8 cellular contexts compared by ENCODE assay signal in genomic region chr10:100370561-100370975, GRCh38. TPM values are rescaled to one million over a fixed set of nuclear protein-coding genes. Genes with fewer than 3 reads are reported as not detected.
A peak's percentile ranks its signal among the peaks of the same experiment; 100 is the strongest.
DNase-seq lines count a peak whose midpoint lies in the region; ATAC-seq and TF ChIP-seq lines count a peak whose summit lies in the region.

No MANE protein-coding gene starts in this region.

- 50% methylated on average over 5 of the region's 5 CpGs for WGBS in smooth muscle cell (ENCODE audit: low lambda C conversion rate)

- ATAC-seq in HG03095 (IDR thresholded peaks at IDR 0.05; ENCODE audit: unreplicated experiment), result no peak
- ATAC-seq in HG02884 (IDR thresholded peaks at IDR 0.05; ENCODE audit: unreplicated experiment), result no peak

- H3F3A ChIP-seq in smooth muscle cell (ENCODE audit: low read depth), result peaks cover 43% of the 10 kb centered on the region

- intact Hi-C loops in A673 (cut with micrococcal nuclease; ENCODE audit: unreplicated experiment), result no loop called here

- H3K4me2 ChIP-seq in smooth muscle cell, result peak overlapping the region; percentile 81

- BruUV-seq in A673 (replicated peaks; lab: Mats Ljungman, UMichigan), result no TSS peak

- H4K20me1 ChIP-seq in smooth muscle cell (ENCODE audit: low read depth), result no peaks in the 10 kb centered on the region

- peak overlapping the region; percentile 1 for H2AFZ ChIP-seq in smooth muscle cell (ENCODE audit: low read depth)

- H3K4me3 ChIP-seq in A673 (ENCODE audit: low read depth, low read length, poor library complexity, severe bottlenecking) (no peak overlapping the region), fibroblast of the aortic adventitia (ENCODE audit: low read depth, low read length) (no peak overlapping the region), smooth muscle cell (no peak overlapping the region)

- H3K27ac ChIP-seq in A673 (ENCODE audit: low read depth, low read length, poor library complexity, severe bottlenecking) (peak overlapping the region; percentile 71), VCaP (peak overlapping the region; percentile 10; the same call in 1 of the 2 replicates), smooth muscle cell (ENCODE audit: low read depth) (peak overlapping the region; percentile 100)

- H3K9ac ChIP-seq in smooth muscle cell (ENCODE audit: low read depth), result peak overlapping the region; percentile 75

- no peak for DNase-seq in A673 (ENCODE audit: low spot score)
- peak; percentile 64 for DNase-seq in HT1080 (ENCODE audit: low read depth)
- peak; percentile 57 for DNase-seq in fibroblast of the aortic adventitia (ENCODE audit: low read depth)
- DNase-seq in smooth muscle cell (lab: John Stamatoyannopoulos, UW; ENCODE audit: unreplicated experiment), result no peak
- no peak for DNase-seq in HPDE6-E6E7 (ENCODE audit: extremely low spot score)

- H3K4me1 ChIP-seq in A673 (ENCODE audit: insufficient read depth, low read length, poor library complexity, severe bottlenecking) (peaks cover 33% of the 10 kb centered on the region), smooth muscle cell (ENCODE audit: low read depth) (peaks cover 39% of the 10 kb centered on the region)

- CTCF ChIA-PET in A673 (lab: Charles Lee), result no interaction called here

- POLR2A ChIA-PET in A673 (lab: Charles Lee; ENCODE audit: low non-redundant PET), result no interaction called here

- H3K79me2 ChIP-seq in smooth muscle cell (ENCODE audit: low read depth), result peaks cover 3% of the 10 kb centered on the region

- TF ChIP-seq CTCF in A673 (conservative IDR thresholded peaks at IDR 0.05; ENCODE audit: low read depth, low read length), result no peak
- no peak for TF ChIP-seq CTCF in VCaP (conservative IDR thresholded peaks at IDR 0.05)
- TF ChIP-seq CTCF in fibroblast of the aortic adventitia (IDR thresholded peaks at IDR 0.05; ENCODE audit: insufficient read depth, low read length), result no peak
- no peak for TF ChIP-seq CTCF in smooth muscle cell (IDR thresholded peaks at IDR 0.05; ENCODE audit: borderline replicate concordance, insufficient read depth, poor library complexity, severe bottlenecking)

- no peaks in the 10 kb centered on the region for H3K27me3 ChIP-seq in A673 (replicated peaks; ENCODE audit: insufficient read depth, low read depth, low read length, poor library complexity)
- no peaks in the 10 kb centered on the region for H3K27me3 ChIP-seq in smooth muscle cell (ENCODE audit: low read depth)

- H3K9me3 ChIP-seq in A673 (ENCODE audit: low read depth, low read length, poor library complexity, severe bottlenecking) (no peaks in the 10 kb centered on the region), smooth muscle cell (replicated peaks; ENCODE audit: low read depth) (no peaks in the 10 kb centered on the region)

- H3K36me3 ChIP-seq in A673 (ENCODE audit: insufficient read depth, low read length, poor library complexity, severe bottlenecking) (peaks cover 9% of the 10 kb centered on the region), smooth muscle cell (ENCODE audit: low read depth) (no peaks in the 10 kb centered on the region)

RNA-seq across cellular contexts. Expression of gene SCD, which starts 23.5 kb away (rescaled TPM):
- total RNA-seq in A673 (2021), result 519 and 559 TPM in 2 replicates
- 149 and 198 TPM in 2 replicates for total RNA-seq in HT1080 (2014; rRNA removed; shearing (Covaris generic))
- 182 and 229 TPM in 2 replicates for polyA plus RNA-seq in HT1080 (2015; cell fraction: cytosol; rRNA removed)
- 306 and 307 TPM in 2 replicates for polyA plus RNA-seq in HT1080 (2015; cell fraction: nucleus; rRNA removed)
- 99.9 and 283 TPM in 2 replicates for total RNA-seq in fibroblast of the aortic adventitia (ENCODE audit: low replicate concordance)
- 306 and 316 TPM in 2 replicates for total RNA-seq in smooth muscle cell
- polyA plus RNA-seq in smooth muscle cell, result 157 and 183 TPM in 2 replicates

RNA-seq across cellular contexts. Expression of gene PKD2L1, which starts 40.5 kb away (rescaled TPM):
- total RNA-seq in A673 (2021) (not detected in 2 replicates), fibroblast of the aortic adventitia (ENCODE audit: low replicate concordance) (not detected in 2 replicates), smooth muscle cell (not detected in 2 replicates)
- not detected in 2 replicates for total RNA-seq in HT1080 (2014; rRNA removed; shearing (Covaris generic))
- polyA plus RNA-seq in HT1080 (2015; cell fraction: cytosol; rRNA removed), result not detected in 2 replicates
- polyA plus RNA-seq in HT1080 (2015; cell fraction: nucleus; rRNA removed), result not detected in 2 replicates
- polyA plus RNA-seq in smooth muscle cell, result not detected in 2 replicates

Comparison
In these comparisons a context has a peak if more than half of its experiments do, and no peak if none do; other contexts are left out.
1. DNase-seq: peak in HT1080 (single experiment) and fibroblast of the aortic adventitia (single experiment); none in A673 (single experiment), smooth muscle cell (single experiment) and HPDE6-E6E7 (single experiment).
2. H3K27ac ChIP-seq: peak in every context shown above with its lines; median percentile 100 in smooth muscle cell; 71 in A673; 10 in VCaP.